1 cellular context compared by ENCODE assay signal in genomic region chr4:139267301-139267700, GRCh38.
TF ChIP-seq lines count a peak whose summit lies in the region.

No MANE protein-coding gene starts in this region.

TF ChIP-seq in A549, 52 proteins besides CTCF, POLR2A, EP300 and RAD21:
- no peak for TF ChIP-seq RNF2 (IDR thresholded peaks at IDR 0.05; ENCODE audit: borderline replicate concordance, low read depth)
- no peak for TF ChIP-seq SREBF2 (IDR thresholded peaks at IDR 0.05)
- no peak for TF ChIP-seq POLR2AphosphoS2 (conservative IDR thresholded peaks at IDR 0.05; ENCODE audit: low read length)
- TF ChIP-seq JUN (IDR thresholded peaks at IDR 0.05): no peak
- TF ChIP-seq, protein P1, sequence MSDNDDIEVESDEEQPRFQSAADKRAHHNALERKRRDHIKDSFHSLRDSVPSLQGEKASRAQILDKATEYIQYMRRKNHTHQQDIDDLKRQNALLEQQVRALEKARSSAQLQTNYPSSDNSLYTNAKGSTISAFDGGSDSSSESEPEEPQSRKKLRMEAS (IDR thresholded peaks at IDR 0.05): no peak
- TF ChIP-seq TP53 (CRISPR knock-in tag; IDR thresholded peaks at IDR 0.05): no peak
- no peak for TF ChIP-seq ZC3H11A (IDR thresholded peaks at IDR 0.05)
- no peak for TF ChIP-seq RCOR1 (IDR thresholded peaks at IDR 0.05; ENCODE audit: low read depth, low read length)
- TF ChIP-seq FOXS1 (CRISPR knock-in tag; IDR thresholded peaks at IDR 0.05): no peak
